11 cellular contexts compared by ENCODE assay signal in the genomic region with DNA sequence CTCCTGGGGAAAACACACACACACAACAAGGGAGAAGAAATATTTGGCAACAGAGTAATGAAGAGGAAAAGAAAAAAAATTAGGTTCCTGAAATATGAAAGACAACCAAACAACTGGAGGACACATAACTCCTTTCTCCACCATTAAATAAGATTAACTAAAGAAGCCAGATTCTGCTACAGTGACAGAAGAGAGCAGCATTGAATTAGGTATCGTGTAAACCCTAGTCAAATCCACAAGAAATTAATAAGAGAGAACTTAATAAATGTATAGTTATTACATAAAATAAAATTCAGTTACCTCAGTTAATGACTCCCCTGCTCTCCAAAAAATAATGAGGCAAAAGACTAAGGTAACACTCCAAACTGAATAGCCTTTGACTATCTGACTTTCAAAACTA.
DNase-seq lines count a peak whose midpoint lies in the region; ATAC-seq, FAIRE-seq and TF ChIP-seq lines count a peak whose summit lies in the region.
"Had no signal": no experiment of that assay in that cellular context is flagged by ENCODE, and none has a peak within 500 bp of the region (broad histone marks: within the 10 kb centered on the region; RNA-seq: fewer than 3 reads in every experiment).

No MANE protein-coding gene starts in this region.

- H3K27me3 Mint-ChIP-seq in effector memory CD8-positive, alpha-beta T cell, result no peaks in the 10 kb centered on the region
- peaks cover 0 to 3% (median 0%) of the 10 kb centered on the region in 5 donors for H3K27me3 Mint-ChIP-seq in naive thymus-derived CD4-positive, alpha-beta T cell
- H3K27me3 Mint-ChIP-seq: activated CD4-positive, alpha-beta T cell treated with anti-CD3 and anti-CD28 coated beads, Interleukin-2, amount 10 ng/mL, durations not matched to agents 24 days and 14 days had no signal

- no peaks in the 10 kb centered on the region for H3K4me1 ChIP-seq in naive thymus-derived CD4-positive, alpha-beta T cell (ENCODE audit: control insufficient read depth in 2 of 2, insufficient read depth in 2 of 2, low read length in 2 of 2)
- H3K4me1 ChIP-seq: sigmoid colon had no signal

- H3K4me3 ChIP-seq in naive thymus-derived CD4-positive, alpha-beta T cell (ENCODE audit: low read length), result no peak overlapping the region
- H3K4me3 ChIP-seq: sigmoid colon had no signal

- no peaks in the 10 kb centered on the region for H3K36me3 ChIP-seq in naive thymus-derived CD4-positive, alpha-beta T cell (ENCODE audit: control insufficient read depth in 2 of 3, insufficient read depth in 3 of 3, low read length in 3 of 3)

- peaks cover 4 to 5% of the 10 kb centered on the region in 2 donors for H3K4me1 Mint-ChIP-seq in effector memory CD8-positive, alpha-beta T cell (ENCODE audit: low read depth in 2 of 2)
- no peaks in the 10 kb centered on the region for H3K4me1 Mint-ChIP-seq in naive thymus-derived CD4-positive, alpha-beta T cell
- H3K4me1 Mint-ChIP-seq: activated CD4-positive, alpha-beta T cell treated with anti-CD3 and anti-CD28 coated beads, Interleukin-2, amount 10 ng/mL, durations not matched to agents 24 days and 14 days had no signal

- intact Hi-C loops in naive thymus-derived CD4-positive, alpha-beta T cell (cut with micrococcal nuclease), result no loop called here

- POLR2A ChIA-PET in naive thymus-derived CD4-positive, alpha-beta T cell (lab: Charles Lee), result no interaction called here

- no peaks in the 10 kb centered on the region for H3K9me3 Mint-ChIP-seq in effector memory CD8-positive, alpha-beta T cell
- H3K9me3 Mint-ChIP-seq in naive thymus-derived CD4-positive, alpha-beta T cell, result peaks cover 2 to 27% (median 9%) of the 10 kb centered on the region in 11 donors

- no peaks in the 10 kb centered on the region for H3K9me3 ChIP-seq in naive thymus-derived CD4-positive, alpha-beta T cell (ENCODE audit: control insufficient read depth in 2 of 3, low read length in 3 of 3)

- in situ Hi-C loops in GM13977 (cut with MboI; ENCODE audit: low pct_unique_long_range_greater_than_20kb, low sequenced_read_pairs, unreplicated experiment), result no loop called here

- TF ChIP-seq CTCF in 22Rv1 (IDR thresholded peaks at IDR 0.05) (peak; percentile 50), GM13977 (IDR thresholded peaks at IDR 0.05; ENCODE audit: extremely low read depth, insufficient read depth, missing control alignments) (peak; percentile 28)

- no peaks in the 10 kb centered on the region for H3K27me3 ChIP-seq in naive thymus-derived CD4-positive, alpha-beta T cell (ENCODE audit: control insufficient read depth in 2 of 2, insufficient read depth in 2 of 2, low read length in 2 of 2)
- H3K27me3 ChIP-seq: sigmoid colon had no signal

- CTCF ChIA-PET in naive thymus-derived CD4-positive, alpha-beta T cell (lab: Charles Lee), result no interaction called here

- DNase-seq in GM13977 (ENCODE audit: low spot score) (no peak), RCC 7860 (ENCODE audit: low spot score) (peak; percentile 35), fibroblast of peridontal ligament (ENCODE audit: extremely low read depth) (peak; percentile 73)
- DNase-seq in effector memory CD8-positive, alpha-beta T cell, result no peak
- DNase-seq in naive thymus-derived CD4-positive, alpha-beta T cell, result no peak
- no peak for DNase-seq in stimulated activated naive CD4-positive, alpha-beta T cell (lab: John Stamatoyannopoulos, UW)
- DNase-seq: activated CD4-positive, alpha-beta T cell treated with anti-CD3 and anti-CD28 coated beads, Interleukin-2, amount 10 ng/mL, durations not matched to agents 24 days and 14 days; NCI-H187 treated with DMSO at 0.1 percent for 48 hours; sigmoid colon had no signal

- no peak overlapping the region for H3K27ac Mint-ChIP-seq in effector memory CD8-positive, alpha-beta T cell
- H3K27ac Mint-ChIP-seq in naive thymus-derived CD4-positive, alpha-beta T cell, result no peak overlapping the region
- H3K27ac Mint-ChIP-seq: activated CD4-positive, alpha-beta T cell treated with anti-CD3 and anti-CD28 coated beads, Interleukin-2, amount 10 ng/mL, durations not matched to agents 24 days and 14 days had no signal

- no peak overlapping the region for H3K4me3 Mint-ChIP-seq in effector memory CD8-positive, alpha-beta T cell
- no peak overlapping the region for H3K4me3 Mint-ChIP-seq in naive thymus-derived CD4-positive, alpha-beta T cell
- H3K4me3 Mint-ChIP-seq: activated CD4-positive, alpha-beta T cell treated with anti-CD3 and anti-CD28 coated beads, Interleukin-2, amount 10 ng/mL, durations not matched to agents 24 days and 14 days had no signal

- no peak overlapping the region for H3K27ac ChIP-seq in 22Rv1
- H3K27ac ChIP-seq in naive thymus-derived CD4-positive, alpha-beta T cell (ENCODE audit: low read depth, low read length), result no peak overlapping the region
- H3K27ac ChIP-seq: sigmoid colon had no signal

- no peaks in the 10 kb centered on the region for H3K36me3 Mint-ChIP-seq in effector memory CD8-positive, alpha-beta T cell (ENCODE audit: insufficient read depth)
- H3K36me3 Mint-ChIP-seq in naive thymus-derived CD4-positive, alpha-beta T cell, result no peaks in the 10 kb centered on the region

- ATAC-seq in effector memory CD8-positive, alpha-beta T cell (replicated peaks), result no peak
- no peak for ATAC-seq in naive thymus-derived CD4-positive, alpha-beta T cell
- ATAC-seq in HG03039 (IDR thresholded peaks at IDR 0.05; ENCODE audit: unreplicated experiment), result no peak

- FAIRE-seq in RCC 7860 (lab: Jason Lieb, UNC), result peak; percentile 63

Comparison
In these comparisons a context has a peak if more than half of its experiments do, and no peak if none do; other contexts are left out.
1. DNase-seq: peak in RCC 7860 (single experiment) and fibroblast of peridontal ligament (single experiment); none in GM13977 (single experiment), effector memory CD8-positive, alpha-beta T cell (0 of 3), naive thymus-derived CD4-positive, alpha-beta T cell (0 of 9) and stimulated activated naive CD4-positive, alpha-beta T cell (0 of 6).